ENCODE assay signal across 19 cellular contexts in genomic region chr13:104759069-104759468, GRCh38.
"Had no signal": no experiment of that assay in that cellular context is flagged by ENCODE, and none has a peak within 500 bp of the region (broad histone marks: within the 10 kb centered on the region; RNA-seq: fewer than 3 reads in every experiment).

No MANE protein-coding gene starts in this region.

- FAIRE-seq: RCC 7860 had no signal

- H3K27ac ChIP-seq: SJSA1, SK-N-MC had no signal

- DNase-seq: KBM-7, MV-4-11, NCI-H1092, NCI-H1105 treated with DMSO at 0.1 percent for 48 hours, NCI-H1417 treated with DMSO at 0.1 percent for 48 hours, NCI-H146, NCI-H1694 treated with DMSO at 0.1 percent for 48 hours, NCI-H1930, NCI-H2081 treated with DMSO at 0.1 percent for 48 hours, NCI-H2227 treated with DMSO at 0.1 percent for 48 hours, NCI-H524, NCI-H69, NCI-H774, Right ventricle myocardium superior, RPMI8226, SIG-M5 had no signal

- H3K4me1 ChIP-seq: SJSA1 had no signal

- H3K9me3 ChIP-seq: SJSA1 had no signal

- H3K4me3 ChIP-seq: SJSA1, SK-N-MC had no signal

- H3K27me3 ChIP-seq: SJSA1 had no signal

- H3K36me3 ChIP-seq: SJSA1 had no signal
